Comparison of ENCODE assay signal across 6 cellular contexts in the genomic region with DNA sequence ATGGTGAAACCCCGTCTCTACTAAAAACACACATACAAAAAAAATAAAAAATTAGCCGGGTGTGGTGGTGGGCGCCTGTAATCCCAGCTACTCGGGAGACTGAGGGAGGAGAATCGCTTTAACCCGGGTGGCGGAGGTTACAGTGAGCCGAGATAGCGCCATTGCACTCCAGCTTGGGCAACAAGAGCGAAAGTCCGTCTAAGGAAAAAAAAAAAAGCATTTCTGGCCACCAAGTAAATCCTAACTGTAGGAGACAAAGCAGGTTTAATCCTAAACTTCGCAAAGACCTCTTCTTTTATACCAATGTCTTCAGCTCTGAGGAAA. TPM values are rescaled to one million over a fixed set of nuclear protein-coding genes. Genes with fewer than 3 reads are reported as not detected.
A peak's percentile ranks its signal among the peaks of the same experiment; 100 is the strongest.
DNase-seq lines count a peak whose midpoint lies in the region; ATAC-seq and TF ChIP-seq lines count a peak whose summit lies in the region.
"Not testable (repeated sequence)": the region's sequence is repeated elsewhere in the genome, so short reads cannot be mapped to it uniquely, and the experiment has no call there.

No MANE protein-coding gene starts in this region.

- not testable (repeated sequence) for DNase-seq in BE2C; Karpas-422; activated T-cell treated with anti-CD3 and anti-CD28 coated beads, Interleukin-2, amount 50 U/mL, for 24 hours; effector memory CD8-positive, alpha-beta T cell; gastrocnemius medialis

- not testable (repeated sequence) for H2AFZ ChIP-seq in Karpas-422 (ENCODE audit: low read length)

- not testable (repeated sequence) for H3K27me3 ChIP-seq in BE2C; Karpas-422 (ENCODE audit: low read length); liver (ENCODE audit: control insufficient read depth in 4 of 4, insufficient read depth in 4 of 4, low read length in 3 of 4); gastrocnemius medialis

- H3K4me3 Mint-ChIP-seq in activated T-cell treated with anti-CD3 and anti-CD28 coated beads, Interleukin-2, amount 50 U/mL, for 24 hours = peak overlapping the region; percentile 94
- peak overlapping the region; percentile 93 to 96 for H3K4me3 Mint-ChIP-seq in effector memory CD8-positive, alpha-beta T cell

- in situ Hi-C loops in gastrocnemius medialis (cut with MboI; ENCODE audit: low sequenced_read_pairs in 4 of 4) = not testable (repeated sequence)

- H3K9me3 ChIP-seq in BE2C; Karpas-422 (ENCODE audit: low read length); liver (ENCODE audit: control insufficient read depth in 4 of 4, low read length in 3 of 4); gastrocnemius medialis: not testable (repeated sequence)

- peak overlapping the region; percentile 98 for H3K27ac Mint-ChIP-seq in activated T-cell treated with anti-CD3 and anti-CD28 coated beads, Interleukin-2, amount 50 U/mL, for 24 hours
- H3K27ac Mint-ChIP-seq in effector memory CD8-positive, alpha-beta T cell = peak overlapping the region in 1 of 2 donors; percentile 95

- H3K27ac ChIP-seq in Karpas-422 (ENCODE audit: low read length) = not testable (repeated sequence)
- H3K27ac ChIP-seq in liver (ENCODE audit: low read depth in 1 of 2, low read length in 2 of 2) (peak overlapping the region; percentile 81 to 84), gastrocnemius medialis (peak overlapping the region in 3 of 4 donors; percentile 91 to 95 (median 91))

- not testable (repeated sequence) for H3K27me3 Mint-ChIP-seq in activated T-cell treated with anti-CD3 and anti-CD28 coated beads, Interleukin-2, amount 50 U/mL, for 24 hours; effector memory CD8-positive, alpha-beta T cell

- TF ChIP-seq RAD21 in liver (IDR thresholded peaks at IDR 0.05) = not testable (repeated sequence)

- H4K20me1 ChIP-seq in Karpas-422 (ENCODE audit: insufficient read depth, low read depth, low read length) = not testable (repeated sequence)

- peaks cover 50% of the 10 kb centered on the region for H3K36me3 Mint-ChIP-seq in activated T-cell treated with anti-CD3 and anti-CD28 coated beads, Interleukin-2, amount 50 U/mL, for 24 hours (ENCODE audit: low read depth)
- peaks cover 22% of the 10 kb centered on the region for H3K36me3 Mint-ChIP-seq in effector memory CD8-positive, alpha-beta T cell (ENCODE audit: insufficient read depth)

- not testable (repeated sequence) for H3K4me1 ChIP-seq in BE2C
- H3K4me1 ChIP-seq in Karpas-422 (ENCODE audit: low read length) (peaks cover 29% of the 10 kb centered on the region), liver (ENCODE audit: control insufficient read depth in 4 of 4, insufficient read depth in 4 of 4, low read length in 3 of 4) (peaks cover 11 to 22% (median 19%) of the 10 kb centered on the region in 4 donors), gastrocnemius medialis (peaks cover 22 to 24% of the 10 kb centered on the region in 2 donors)

- H3K4me3 ChIP-seq in BE2C (ENCODE audit: low read depth, low read length) (peak overlapping the region; percentile 75), Karpas-422 (ENCODE audit: low read length) (peak overlapping the region; percentile 72), liver (ENCODE audit: low read depth in 1 of 3, low read length in 3 of 3) (peak overlapping the region; percentile 82 to 97 (median 91)), gastrocnemius medialis (peak overlapping the region; percentile 69 to 93 (median 90))

- H3K79me2 ChIP-seq in Karpas-422 (ENCODE audit: low read length) = peaks cover 34% of the 10 kb centered on the region

- not testable (repeated sequence) for TF ChIP-seq CTCF in BE2C (IDR thresholded peaks at IDR 0.05; ENCODE audit: low read depth, low read length); liver (IDR thresholded peaks at IDR 0.05; ENCODE audit: low read depth, low read length, missing input control); gastrocnemius medialis (IDR thresholded peaks at IDR 0.05 in 4 of 5, conservative IDR thresholded peaks at IDR 0.05 in 1 of 5)

- H3K9ac ChIP-seq in Karpas-422 (ENCODE audit: low read length) (peak overlapping the region; percentile 80), liver (ENCODE audit: low read depth in 1 of 2, low read length in 2 of 2) (peak overlapping the region; percentile 68 to 91)

- intact Hi-C loops in gastrocnemius medialis (cut with DNase I; ENCODE audit: low total_unique reads) = loop anchor here (5.0 kb wide), 1 partner anchor 42 kb away; the partner anchor contains the start of gene TMEM150A

- H3K36me3 ChIP-seq in BE2C = not testable (repeated sequence)
- H3K36me3 ChIP-seq in Karpas-422 (ENCODE audit: insufficient read depth, low read length) = peaks cover 11% of the 10 kb centered on the region
- peaks cover 0 to 15% (median 12%) of the 10 kb centered on the region in 4 donors for H3K36me3 ChIP-seq in liver (ENCODE audit: control insufficient read depth in 4 of 4, insufficient read depth in 3 of 4, low read depth in 1 of 4, low read length in 3 of 4)
- H3K36me3 ChIP-seq in gastrocnemius medialis = peaks cover 0 to 22% of the 10 kb centered on the region in 2 donors

- H3K4me2 ChIP-seq in Karpas-422 (ENCODE audit: low read depth, low read length, poor library complexity, severe bottlenecking) = peak overlapping the region; percentile 99

- not testable (repeated sequence) for H3K9me2 ChIP-seq in Karpas-422 (replicated peaks; ENCODE audit: insufficient read depth, low read length)

- peaks cover 40% of the 10 kb centered on the region for H3K4me1 Mint-ChIP-seq in activated T-cell treated with anti-CD3 and anti-CD28 coated beads, Interleukin-2, amount 50 U/mL, for 24 hours (ENCODE audit: low read depth)
- H3K4me1 Mint-ChIP-seq in effector memory CD8-positive, alpha-beta T cell (ENCODE audit: low read depth in 2 of 2) = peaks cover 18 to 24% of the 10 kb centered on the region in 2 donors

- not testable (repeated sequence) for ATAC-seq in effector memory CD8-positive, alpha-beta T cell (replicated peaks); gastrocnemius medialis

- TF ChIP-seq POLR2A in gastrocnemius medialis (IDR thresholded peaks at IDR 0.05) = not testable (repeated sequence)

- 36% methylated on average over 12 of the region's 12 CpGs for WGBS in liver

- not testable (repeated sequence) for H3K9me3 Mint-ChIP-seq in activated T-cell treated with anti-CD3 and anti-CD28 coated beads, Interleukin-2, amount 50 U/mL, for 24 hours; effector memory CD8-positive, alpha-beta T cell

RNA-seq across cellular contexts. Expression of gene GGCX, which starts 0.9 kb away (rescaled TPM):
- 49.8 TPM for polyA plus RNA-seq in BE2C (2012; ENCODE audit: insufficient read depth, insufficient read length, low read depth)
- total RNA-seq in Karpas-422 (2014; rRNA removed; shearing (Covaris generic); ENCODE audit: low replicate concordance) = 31.6 and 47.0 TPM in 2 replicates
- 100 to 1,000 TPM in 1 of 2 donors, 10 to 100 TPM in 1; 77.5 to 189 TPM for total RNA-seq in liver
- 100 to 1,000 TPM in 1 of 2 donors, 10 to 100 TPM in 1; 67.3 to 103 TPM for polyA plus RNA-seq in liver
- total RNA-seq in gastrocnemius medialis = 10 to 100 TPM; 18.3 to 33.1 (median 28.2) TPM

RNA-seq across cellular contexts. Expression of gene VAMP8, which starts 17.0 kb away (rescaled TPM):
- polyA plus RNA-seq in BE2C (2012; ENCODE audit: insufficient read depth, insufficient read length, low read depth) = 1.4 TPM
- 122 and 141 TPM in 2 replicates for total RNA-seq in Karpas-422 (2014; rRNA removed; shearing (Covaris generic); ENCODE audit: low replicate concordance)
- total RNA-seq in liver (10 to 100 TPM; 29.2 to 50.8 TPM), gastrocnemius medialis (10 to 100 TPM in 1 of 4 donors, 1 to 10 TPM in 3; 5.3 to 12.1 (median 7.1) TPM)
- 100 to 1,000 TPM; 108 to 140 TPM for polyA plus RNA-seq in liver

RNA-seq across cellular contexts. Expression of gene MAT2A, which starts 21.4 kb away (rescaled TPM):
- polyA plus RNA-seq in BE2C (2012; ENCODE audit: insufficient read depth, insufficient read length, low read depth) = 983 TPM
- total RNA-seq in Karpas-422 (2014; rRNA removed; shearing (Covaris generic); ENCODE audit: low replicate concordance) = 324 and 544 TPM in 2 replicates
- 100 to 1,000 TPM in 1 of 2 donors, 10 to 100 TPM in 1; 60.5 to 104 TPM for total RNA-seq in liver
- 10 to 100 TPM; 48.3 to 99.3 TPM for polyA plus RNA-seq in liver
- total RNA-seq in gastrocnemius medialis = 100 to 1,000 TPM in 1 of 4 donors, 10 to 100 TPM in 3; 33.2 to 131 (median 56.0) TPM

RNA-seq across cellular contexts. Expression of gene VAMP5, which starts 23.9 kb away (rescaled TPM):
- polyA plus RNA-seq in BE2C (2012; ENCODE audit: insufficient read depth, insufficient read length, low read depth) = 9.8 TPM
- total RNA-seq in Karpas-422 (2014; rRNA removed; shearing (Covaris generic); ENCODE audit: low replicate concordance) = 0.29 TPM in 1 of 2 replicates, not detected in the other
- 10 to 100 TPM in 1 of 2 donors, 1 to 10 TPM in 1; 9.7 to 11.3 TPM for total RNA-seq in liver
- polyA plus RNA-seq in liver = 10 to 100 TPM; 69.1 to 74.6 TPM
- total RNA-seq in gastrocnemius medialis = 10 to 100 TPM; 19.9 to 47.0 (median 36.9) TPM

RNA-seq across cellular contexts. Expression of gene RNF181, which starts 35.2 kb away (rescaled TPM):
- polyA plus RNA-seq in BE2C (2012; ENCODE audit: insufficient read depth, insufficient read length, low read depth) = 233 TPM
- total RNA-seq in Karpas-422 (2014; rRNA removed; shearing (Covaris generic); ENCODE audit: low replicate concordance) = 332 and 398 TPM in 2 replicates
- 100 to 1,000 TPM; 101 to 108 TPM for total RNA-seq in liver
- 100 to 1,000 TPM; 120 to 195 TPM for polyA plus RNA-seq in liver
- total RNA-seq in gastrocnemius medialis = 100 to 1,000 TPM; 207 to 235 (median 215) TPM
